ENCODE assay signal across 23 cellular contexts in the genomic region with DNA sequence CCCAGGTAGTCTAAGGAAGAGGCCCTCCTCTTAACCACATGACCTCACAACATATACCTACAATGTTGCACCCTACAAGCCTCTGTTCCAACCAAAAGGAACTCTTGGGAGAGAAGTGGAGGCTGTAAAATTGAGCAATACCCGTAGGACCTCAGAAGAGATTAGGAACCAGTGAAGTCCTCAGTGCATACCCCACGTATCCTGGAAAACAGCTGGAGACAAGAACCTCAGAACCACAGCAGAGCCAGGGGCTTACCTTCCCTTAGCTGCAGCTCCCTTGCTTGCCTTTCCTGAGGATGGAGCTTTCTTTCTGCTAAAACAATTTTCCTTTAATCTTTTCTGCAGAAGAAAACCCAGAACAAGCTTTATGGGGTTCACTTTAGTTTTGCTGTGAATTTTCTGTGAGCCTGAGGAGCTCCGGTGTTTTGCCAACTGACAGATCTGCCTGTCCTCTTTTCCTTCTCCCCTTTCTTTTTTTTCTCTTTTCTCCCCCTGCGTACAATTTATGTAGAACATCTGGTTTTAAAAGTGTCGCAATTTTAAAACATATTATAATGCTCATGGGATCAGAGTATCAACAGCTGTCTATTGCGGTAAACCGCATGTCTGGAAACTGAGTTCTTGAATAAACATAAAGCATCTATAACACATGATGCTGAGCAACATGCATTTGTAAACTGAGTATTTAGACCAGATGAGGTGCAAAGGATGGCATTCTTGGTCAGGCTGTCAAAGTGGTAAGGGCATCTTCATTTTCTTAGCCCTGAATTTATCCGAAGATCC.
DNase-seq lines count a peak whose midpoint lies in the region; ATAC-seq and TF ChIP-seq lines count a peak whose summit lies in the region.
"Had no signal": no experiment of that assay in that cellular context is flagged by ENCODE, and none has a peak within 500 bp of the region (broad histone marks: within the 10 kb centered on the region; RNA-seq: fewer than 3 reads in every experiment).

No MANE protein-coding gene starts in this region.

- no peak for ATAC-seq in GM19328 (IDR thresholded peaks at IDR 0.05; ENCODE audit: unreplicated experiment)
- ATAC-seq: CD8-positive, alpha-beta T cell; GM12878; PC-3 had no signal

- H3K79me2 ChIP-seq in smooth muscle cell (ENCODE audit: low read depth), result no peaks in the 10 kb centered on the region

- no peak overlapping the region for H3K4me3 ChIP-seq in fibroblast of villous mesenchyme (ENCODE audit: low read depth, low read length)
- H3K4me3 ChIP-seq in smooth muscle cell, result no peak overlapping the region
- H3K4me3 ChIP-seq in coronary artery, result no peak overlapping the region
- H3K4me3 ChIP-seq: BLaER1 treated with 17β-estradiol and CSF1 and Interleukin-3, amounts not matched to agents 10 nM and 100 nM; GM12878; GM23248; HAP-1; MG63 had no signal

- H2AFZ ChIP-seq in smooth muscle cell (ENCODE audit: low read depth), result no peak overlapping the region
- H2AFZ ChIP-seq: GM23248 had no signal

- DNase-seq in LHCN-M2 (ENCODE audit: low read depth) (peak; percentile 25), brain pericyte (ENCODE audit: low read depth, low spot score) (peak; percentile 55), fibroblast of villous mesenchyme (ENCODE audit: low read depth) (peak; percentile 91), smooth muscle cell (lab: John Stamatoyannopoulos, UW; ENCODE audit: unreplicated experiment) (no peak), coronary artery (ENCODE audit: low spot score) (no peak), NCI-H82 treated with DMSO at 0.1 percent for 48 hours (lab: John Stamatoyannopoulos, UW; ENCODE audit: unreplicated experiment) (no peak)
- DNase-seq: CD8-positive, alpha-beta T cell; DMS53; EL; GM23248; IMR-90; Karpas-422; MG63; NCI-H1048; NCI-H1436 treated with DMSO at 0.1 percent for 48 hours; NCI-H2029; NCI-H345; NCI-H524 treated with DMSO at 0.1 percent for 48 hours; PC-3 had no signal

- H3K27me3 ChIP-seq in smooth muscle cell (ENCODE audit: low read depth), result no peaks in the 10 kb centered on the region
- H3K27me3 ChIP-seq: BLaER1 treated with 17β-estradiol and CSF1 and Interleukin-3, amounts not matched to agents 10 nM and 100 nM; MG63 had no signal

- H3K9me3 ChIP-seq in smooth muscle cell (replicated peaks; ENCODE audit: low read depth), result no peaks in the 10 kb centered on the region
- H3K9me3 ChIP-seq: BLaER1 treated with 17β-estradiol and CSF1 and Interleukin-3, amounts not matched to agents 10 nM and 100 nM; HAP-1; MG63 had no signal

- H3K36me3 ChIP-seq in smooth muscle cell (ENCODE audit: low read depth), result peaks cover 3% of the 10 kb centered on the region
- H3K36me3 ChIP-seq: BLaER1 treated with 17β-estradiol and CSF1 and Interleukin-3, amounts not matched to agents 10 nM and 100 nM; HAP-1; MG63 had no signal

- H3K9ac ChIP-seq in smooth muscle cell (ENCODE audit: low read depth), result no peak overlapping the region
- H3K9ac ChIP-seq: BLaER1 treated with 17β-estradiol and CSF1 and Interleukin-3, amounts not matched to agents 10 nM and 100 nM; GM23248 had no signal

- H3K27ac ChIP-seq in smooth muscle cell (ENCODE audit: low read depth), result peak overlapping the region; percentile 68
- H3K27ac ChIP-seq in coronary artery, result no peak overlapping the region
- H3K27ac ChIP-seq: BLaER1 treated with 17β-estradiol and CSF1 and Interleukin-3, amounts not matched to agents 10 nM and 100 nM; GM23248 had no signal

- no peaks in the 10 kb centered on the region for H3K4me1 ChIP-seq in smooth muscle cell (ENCODE audit: low read depth)
- H3K4me1 ChIP-seq: BLaER1 treated with 17β-estradiol and CSF1 and Interleukin-3, amounts not matched to agents 10 nM and 100 nM; HAP-1 had no signal

- peak overlapping the region; percentile 57 for H3K4me2 ChIP-seq in smooth muscle cell
- H3K4me2 ChIP-seq: BLaER1 treated with 17β-estradiol and CSF1 and Interleukin-3, amounts not matched to agents 10 nM and 100 nM had no signal

- no peaks in the 10 kb centered on the region for H3F3A ChIP-seq in smooth muscle cell (ENCODE audit: low read depth)

- no peaks in the 10 kb centered on the region for H4K20me1 ChIP-seq in smooth muscle cell (ENCODE audit: low read depth)
- H4K20me1 ChIP-seq: BLaER1 treated with 17β-estradiol and CSF1 and Interleukin-3, amounts not matched to agents 10 nM and 100 nM had no signal

- no peak for TF ChIP-seq CTCF in fibroblast of villous mesenchyme (IDR thresholded peaks at IDR 0.05; ENCODE audit: insufficient read depth, low read depth, low read length)
- no peak for TF ChIP-seq CTCF in smooth muscle cell (IDR thresholded peaks at IDR 0.05; ENCODE audit: borderline replicate concordance, insufficient read depth, poor library complexity, severe bottlenecking)
- no peak for TF ChIP-seq CTCF in coronary artery (IDR thresholded peaks at IDR 0.05)

- 46% methylated on average over 8 of the region's 8 CpGs for WGBS in smooth muscle cell (ENCODE audit: low lambda C conversion rate)

Comparison
In these comparisons a context has a peak if more than half of its experiments do, and no peak if none do; other contexts are left out.
1. DNase-seq: peak in LHCN-M2 (single experiment), brain pericyte (single experiment) and fibroblast of villous mesenchyme (single experiment); none in smooth muscle cell (single experiment), coronary artery (single experiment) and NCI-H82 treated with DMSO at 0.1 percent for 48 hours (single experiment).